11 cellular contexts compared by ENCODE assay signal in the genomic region with DNA sequence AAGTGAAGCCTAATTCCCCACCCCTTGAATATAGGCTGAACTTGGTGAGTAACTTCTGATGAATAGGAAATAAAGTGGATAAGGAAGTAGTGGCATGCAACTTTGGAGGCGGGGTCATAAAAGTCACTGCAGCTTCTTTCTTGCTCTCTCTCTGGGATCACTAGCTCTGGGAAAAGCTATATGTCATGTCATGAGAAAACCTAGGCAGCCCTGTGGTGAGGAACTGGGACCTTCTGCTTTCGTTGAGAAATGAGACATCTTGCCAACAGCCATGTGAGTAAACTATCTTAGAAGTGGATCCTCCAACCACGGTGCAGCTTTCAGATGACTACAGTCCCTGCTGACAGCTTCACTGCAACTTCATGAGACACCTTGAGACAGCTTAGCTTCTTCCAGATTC. TPM values are rescaled to one million over a fixed set of nuclear protein-coding genes. Genes with fewer than 3 reads are reported as not detected.
DNase-seq lines count a peak whose midpoint lies in the region; ATAC-seq, FAIRE-seq and TF ChIP-seq lines count a peak whose summit lies in the region.
"Had no signal": no experiment of that assay in that cellular context is flagged by ENCODE, and none has a peak within 500 bp of the region (broad histone marks: within the 10 kb centered on the region; RNA-seq: fewer than 3 reads in every experiment).

No MANE protein-coding gene starts in this region.

- H3K36me3 Mint-ChIP-seq in T-helper 2 cell treated with Interferon-gamma antibody and Interleukin-4, amounts not matched to agents 5 μg/mL and 100 μg/mL, for 36 hours (ENCODE audit: low read depth) = no peaks in the 10 kb centered on the region

- no peak overlapping the region for H3K27ac Mint-ChIP-seq in T-helper 2 cell treated with Interferon-gamma antibody and Interleukin-4, amounts not matched to agents 5 μg/mL and 100 μg/mL, for 36 hours
- H3K27ac Mint-ChIP-seq: brain had no signal

- H3K4me3 Mint-ChIP-seq in T-helper 2 cell treated with Interferon-gamma antibody and Interleukin-4, amounts not matched to agents 5 μg/mL and 100 μg/mL, for 36 hours = no peak overlapping the region
- H3K4me3 Mint-ChIP-seq: brain had no signal

- H2AFZ ChIP-seq in ACC112 (ENCODE audit: low read length, unreplicated experiment) (peak overlapping the region; percentile 13), endothelial cell of umbilical vein (ENCODE audit: low read depth, low read length) (peak overlapping the region; percentile 81)

- no peaks in the 10 kb centered on the region for H3K9me1 ChIP-seq in endothelial cell of umbilical vein (replicated peaks; ENCODE audit: control insufficient read depth, extremely low read depth, insufficient read depth, low read length)

- CTCF ChIA-PET in endothelial cell of umbilical vein (lab: Charles Lee) = interaction anchor here (1.0 to 2.1 kb wide), 3 partner anchors 11 to 192 kb away, joined by 3 to 8 read pairs (median 4); no protein-coding TSS in a partner anchor

- WGBS in heart right ventricle, 2 donors = 29 to 30% methylated on average over 3 of the region's 3 CpGs

- intact Hi-C loops in endothelial cell of umbilical vein (cut with micrococcal nuclease) (loop anchor here (1.0 kb wide), 1 partner anchor 16 kb away; a partner anchor contains a TSS), heart right ventricle (cut with DNase I) (no loop called here)

- no peaks in the 10 kb centered on the region for H3K9me3 ChIP-seq in endothelial cell of umbilical vein (replicated peaks; ENCODE audit: control insufficient read depth, insufficient read depth, low read length)
- H3K9me3 ChIP-seq in heart right ventricle = no peaks in the 10 kb centered on the region
- H3K9me3 ChIP-seq: BLaER1 had no signal

- no peak overlapping the region for H3K4me3 ChIP-seq in ACC112 (ENCODE audit: low read depth, low read length)
- no peak overlapping the region for H3K4me3 ChIP-seq in endothelial cell of umbilical vein (replicated peaks in 1 of 3; ENCODE audit: insufficient read depth in 1 of 3, low read depth in 1 of 3, low read length in 3 of 3)
- no peak overlapping the region for H3K4me3 ChIP-seq in heart right ventricle
- H3K4me3 ChIP-seq: BLaER1 had no signal

- no peak for TF ChIP-seq POLR2A in endothelial cell of umbilical vein (IDR thresholded peaks at IDR 0.05; ENCODE audit: low read depth, low read length)

- POLR2A ChIA-PET in endothelial cell of umbilical vein (lab: Charles Lee) = no interaction called here

- H3K4me2 ChIP-seq in endothelial cell of umbilical vein (ENCODE audit: insufficient read depth, low read length) = peak overlapping the region; percentile 76
- H3K4me2 ChIP-seq: BLaER1 had no signal

- no peaks in the 10 kb centered on the region for H3K27me3 ChIP-seq in ACC112 (ENCODE audit: insufficient read depth, low read length)
- no peaks in the 10 kb centered on the region for H3K27me3 ChIP-seq in endothelial cell of umbilical vein (ENCODE audit: control insufficient read depth in 2 of 2, insufficient read depth in 2 of 2, low read length in 2 of 2)
- H3K27me3 ChIP-seq in heart right ventricle = no peaks in the 10 kb centered on the region
- H3K27me3 ChIP-seq: BLaER1 had no signal

- peaks cover 2% of the 10 kb centered on the region for H3K27me3 Mint-ChIP-seq in T-helper 2 cell treated with Interferon-gamma antibody and Interleukin-4, amounts not matched to agents 5 μg/mL and 100 μg/mL, for 36 hours (ENCODE audit: low read depth)
- H3K27me3 Mint-ChIP-seq: brain had no signal

- H3K36me3 ChIP-seq in ACC112 (ENCODE audit: insufficient read depth, low read length) (no peaks in the 10 kb centered on the region), endothelial cell of umbilical vein (ENCODE audit: control insufficient read depth in 2 of 2, extremely low read depth in 1 of 2, insufficient read depth in 2 of 2, low read length in 2 of 2) (no peaks in the 10 kb centered on the region), heart right ventricle (peaks cover 0 to 21% (median 4%) of the 10 kb centered on the region in 9 donors)
- H3K36me3 ChIP-seq: BLaER1 had no signal

- BruUV-seq in endothelial cell of umbilical vein (replicated peaks; lab: Mats Ljungman, UMichigan) = no TSS peak

- dilution Hi-C loops in endothelial cell of umbilical vein (cut with MboI; ENCODE audit: extremely low pct_ligation_motif_present, low sequenced_read_pairs) = no loop called here

- H3K9me3 Mint-ChIP-seq in T-helper 2 cell treated with Interferon-gamma antibody and Interleukin-4, amounts not matched to agents 5 μg/mL and 100 μg/mL, for 36 hours = no peaks in the 10 kb centered on the region
- H3K9me3 Mint-ChIP-seq: brain had no signal

- peaks cover 6% of the 10 kb centered on the region for H3K4me1 ChIP-seq in ACC112 (ENCODE audit: control insufficient read depth, insufficient read depth, low read length, unreplicated experiment)
- H3K4me1 ChIP-seq in endothelial cell of umbilical vein (ENCODE audit: control insufficient read depth, extremely low read depth, insufficient read depth, low read length) = peaks cover 21% of the 10 kb centered on the region
- H3K4me1 ChIP-seq in heart right ventricle = no peaks in the 10 kb centered on the region
- H3K4me1 ChIP-seq: BLaER1 had no signal

- H3K27ac ChIP-seq in ACC112 (ENCODE audit: low read depth, low read length) = no peak overlapping the region
- peak overlapping the region; percentile 20 for H3K27ac ChIP-seq in endothelial cell of umbilical vein (ENCODE audit: insufficient read depth, low read depth, low read length)
- H3K27ac ChIP-seq in heart right ventricle = no peak overlapping the region
- H3K27ac ChIP-seq: BLaER1 had no signal

- FAIRE-seq in endothelial cell of umbilical vein (lab: Jason Lieb, UNC) = no peak

- H4K20me1 ChIP-seq in endothelial cell of umbilical vein (replicated peaks; ENCODE audit: control insufficient read depth, extremely low read depth, insufficient read depth, low read length) = no peaks in the 10 kb centered on the region
- H4K20me1 ChIP-seq: BLaER1 had no signal

- H3K9ac ChIP-seq in endothelial cell of umbilical vein (replicated peaks; ENCODE audit: extremely low read depth, insufficient read depth, low read length) = no peak overlapping the region
- H3K9ac ChIP-seq: BLaER1 had no signal

- DNase-seq in M059J (ENCODE audit: low read depth) (peak; percentile 34), endothelial cell of umbilical vein (ENCODE audit: low read depth, low spot score) (peak; percentile 57), HuH-7 (ENCODE audit: low spot score) (no peak), heart right ventricle (no peak)
- no peak for DNase-seq in T-helper 2 cell treated with Interferon-gamma antibody and Interleukin-4, amounts not matched to agents 5 μg/mL and 100 μg/mL, for 36 hours (ENCODE audit: low spot score)
- DNase-seq: SHP77 treated with DMSO at 0.1 percent for 48 hours had no signal

- peak; percentile 64 for ATAC-seq in GM19372 (IDR thresholded peaks at IDR 0.05; ENCODE audit: low read depth, unreplicated experiment)
- no peak for ATAC-seq in heart right ventricle
- no peak for ATAC-seq in HG03469 (IDR thresholded peaks at IDR 0.05; ENCODE audit: unreplicated experiment)

- TF ChIP-seq CTCF in endothelial cell of umbilical vein (IDR thresholded peaks at IDR 0.05; ENCODE audit: extremely low read depth in 1 of 2, insufficient read depth in 1 of 2, low read depth in 1 of 2, low read length in 2 of 2) (no peak), heart right ventricle (IDR thresholded peaks at IDR 0.05) (no peak)

- H3K4me1 Mint-ChIP-seq in T-helper 2 cell treated with Interferon-gamma antibody and Interleukin-4, amounts not matched to agents 5 μg/mL and 100 μg/mL, for 36 hours (ENCODE audit: low read depth) = no peaks in the 10 kb centered on the region
- H3K4me1 Mint-ChIP-seq: brain had no signal

- H3K79me2 ChIP-seq in ACC112 (ENCODE audit: control insufficient read depth, insufficient read depth, low read length, unreplicated experiment) (no peaks in the 10 kb centered on the region), endothelial cell of umbilical vein (ENCODE audit: control insufficient read depth, insufficient read depth, low read length) (no peaks in the 10 kb centered on the region)

TF ChIP-seq in endothelial cell of umbilical vein, 7 proteins besides CTCF, POLR2A, EP300 and RAD21:
- TF ChIP-seq FOS (IDR thresholded peaks at IDR 0.05; ENCODE audit: borderline replicate concordance, insufficient read depth, low read length) (peak; percentile 13), JUN (IDR thresholded peaks at IDR 0.05; ENCODE audit: borderline replicate concordance, insufficient read depth, insufficient read length, low read depth) (no peak), GATA2 (IDR thresholded peaks at IDR 0.05; ENCODE audit: insufficient read depth, insufficient read length, low read depth, low read length) (peak; percentile 32)
- TF ChIP-seq, protein P1, sequence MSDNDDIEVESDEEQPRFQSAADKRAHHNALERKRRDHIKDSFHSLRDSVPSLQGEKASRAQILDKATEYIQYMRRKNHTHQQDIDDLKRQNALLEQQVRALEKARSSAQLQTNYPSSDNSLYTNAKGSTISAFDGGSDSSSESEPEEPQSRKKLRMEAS (IDR thresholded peaks at IDR 0.05; ENCODE audit: insufficient read depth, insufficient read length) = no peak

RNA-seq across cellular contexts. Expression of a gene that starts 15.7 kb away (rescaled TPM):
- total RNA-seq in M059J (2014; rRNA removed; shearing (Covaris generic)) = 1.4 and 6.2 TPM in 2 replicates
- total RNA-seq in endothelial cell of umbilical vein (1.7 and 2.5 TPM in 2 replicates), heart right ventricle (1 to 10 TPM in 6 of 10 donors, under 1 TPM in 4; 0.61 to 2.0 (median 1.3) TPM)
- polyA plus RNA-seq in endothelial cell of umbilical vein (0.45 and 0.94 TPM in 2 replicates), heart right ventricle (under 1 TPM; 0.22 to 0.68 TPM)
- 0.83 and 0.94 TPM in 2 replicates for polyA plus RNA-seq in endothelial cell of umbilical vein (2011; cell fraction: cytosol; rRNA removed)
- polyA plus RNA-seq in endothelial cell of umbilical vein (2011; cell fraction: nucleus; rRNA removed) = 1.3 and 1.8 TPM in 2 replicates
- 0.63 TPM in 2 replicates for polyA plus RNA-seq in endothelial cell of umbilical vein (2012)
- 3.1 and 3.2 TPM in 2 replicates for polyA minus RNA-seq in endothelial cell of umbilical vein
- not detected for polyA minus RNA-seq in endothelial cell of umbilical vein (2011; cell fraction: cytosol; rRNA and poly(A)+ RNA removed)
- 2.6 and 3.5 TPM in 2 replicates for polyA minus RNA-seq in endothelial cell of umbilical vein (2011; cell fraction: nucleus; rRNA and poly(A)+ RNA removed)

RNA-seq across cellular contexts. Expression of a gene that starts 15.8 kb away (rescaled TPM):
- not detected in 2 replicates for total RNA-seq in M059J (2014; rRNA removed; shearing (Covaris generic))
- total RNA-seq in endothelial cell of umbilical vein (0.24 and 0.35 TPM in 2 replicates), heart right ventricle (under 1 TPM in 2 of 10 donors, not detected in 8; 0.07 to 0.11 TPM)
- polyA plus RNA-seq in endothelial cell of umbilical vein (0.21 and 0.26 TPM in 2 replicates), heart right ventricle (not detected)
- 0.24 and 0.25 TPM in 2 replicates for polyA plus RNA-seq in endothelial cell of umbilical vein (2011; cell fraction: cytosol; rRNA removed)
- polyA plus RNA-seq in endothelial cell of umbilical vein (2011; cell fraction: nucleus; rRNA removed) = 0.49 and 0.57 TPM in 2 replicates
- 0.12 and 0.36 TPM in 2 replicates for polyA plus RNA-seq in endothelial cell of umbilical vein (2012)
- 1.2 and 1.3 TPM in 2 replicates for polyA minus RNA-seq in endothelial cell of umbilical vein
- polyA minus RNA-seq in endothelial cell of umbilical vein (2011; cell fraction: cytosol; rRNA and poly(A)+ RNA removed) = not detected
- 1.9 and 2.0 TPM in 2 replicates for polyA minus RNA-seq in endothelial cell of umbilical vein (2011; cell fraction: nucleus; rRNA and poly(A)+ RNA removed)

Comparison
In these comparisons a context has a peak if more than half of its experiments do, and no peak if none do; other contexts are left out.
1. DNase-seq: peak in M059J (single experiment) and endothelial cell of umbilical vein (single experiment); none in HuH-7 (single experiment), T-helper 2 cell treated with Interferon-gamma antibody and Interleukin-4, amounts not matched to agents 5 μg/mL and 100 μg/mL, for 36 hours (single experiment) and heart right ventricle (0 of 2).